In the genomic region with DNA sequence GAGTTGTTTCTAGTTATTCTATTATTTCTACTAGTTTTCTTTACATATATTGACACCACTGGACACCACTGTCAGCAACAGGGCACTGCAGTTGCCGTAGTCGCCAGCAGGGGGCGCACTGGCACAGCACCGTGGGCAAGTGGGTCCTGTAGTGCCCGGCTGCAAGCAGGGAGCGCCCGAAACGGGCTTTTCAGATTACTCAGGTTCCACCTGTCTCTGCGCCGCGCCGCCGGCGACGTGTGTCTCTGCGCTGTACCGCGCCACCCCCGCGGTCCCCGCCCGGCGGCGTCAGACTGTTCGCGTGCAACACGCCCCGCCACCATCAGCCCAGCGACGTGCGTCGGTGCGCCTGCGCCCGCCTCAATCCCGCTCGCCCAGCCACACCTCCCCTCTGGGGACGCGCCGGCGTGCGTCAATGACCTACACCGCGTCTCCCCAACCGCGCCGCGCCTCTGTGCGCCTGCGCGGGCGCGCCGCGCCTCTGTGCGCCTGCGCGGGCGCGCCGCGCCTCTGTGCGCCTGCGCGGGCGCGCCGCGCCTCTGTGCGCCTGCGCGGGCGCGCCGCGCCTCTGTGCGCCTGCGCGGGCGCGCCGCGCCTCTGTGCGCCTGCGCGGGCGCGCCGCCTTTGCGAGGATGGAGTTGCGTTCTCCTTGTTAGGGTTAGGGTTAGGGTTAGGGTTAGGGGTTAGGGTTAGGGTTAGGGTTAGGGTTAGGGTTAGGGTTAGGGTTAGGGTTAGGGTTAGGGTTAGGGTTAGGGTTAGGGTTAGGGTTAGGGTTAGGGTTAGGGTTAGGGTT, we compare ENCODE assay signal across 8 cellular contexts. TPM values are rescaled to one million over a fixed set of nuclear protein-coding genes. Genes with fewer than 3 reads are reported as not detected.
DNase-seq lines count a peak whose midpoint lies in the region; ATAC-seq and TF ChIP-seq lines count a peak whose summit lies in the region.
"Not testable (repeated sequence)": the region's sequence is repeated elsewhere in the genome, so short reads cannot be mapped to it uniquely, and the experiment has no call there.

No MANE protein-coding gene starts in this region.

- not testable (repeated sequence) for H3K27ac ChIP-seq in Peyer's patch
- peak overlapping the region in 1 of 12 donors; percentile 34 for H3K27ac ChIP-seq in heart left ventricle

- not testable (repeated sequence) for H3K9me3 ChIP-seq in Peyer's patch, heart left ventricle

- H3K4me3 ChIP-seq in AG09309 (ENCODE audit: control insufficient read depth, low read depth, low read length); Peyer's patch: not testable (repeated sequence)
- H3K4me3 ChIP-seq in heart left ventricle, result peak overlapping the region in 1 of 12 donors; percentile 18

- not testable (repeated sequence) for H3K4me1 ChIP-seq in Peyer's patch, heart left ventricle

- H3K27me3 ChIP-seq in Peyer's patch, heart left ventricle: not testable (repeated sequence)

- POLR2A ChIA-PET in naive thymus-derived CD8-positive, alpha-beta T cell (lab: Charles Lee), result not testable (repeated sequence)

- not testable (repeated sequence) for H3K27me3 Mint-ChIP-seq in chondrocyte (ENCODE audit: low read depth); naive thymus-derived CD8-positive, alpha-beta T cell

- ATAC-seq in GM21423 (IDR thresholded peaks at IDR 0.05; ENCODE audit: unreplicated experiment) (peak; percentile 67), heart left ventricle (peak in 3 of 4 donors; percentile 59 to 91 (median 80))
- peak in 1 of 2 donors; percentile 49 for ATAC-seq in naive thymus-derived CD8-positive, alpha-beta T cell

- not testable (repeated sequence) for H3K27ac Mint-ChIP-seq in chondrocyte (ENCODE audit: unreplicated experiment); naive thymus-derived CD8-positive, alpha-beta T cell

- not testable (repeated sequence) for H3K4me1 Mint-ChIP-seq in chondrocyte (ENCODE audit: low read depth); naive thymus-derived CD8-positive, alpha-beta T cell

- intact Hi-C loops in heart left ventricle (cut with DNase I), result not testable (repeated sequence)

- WGBS in heart left ventricle, 4 donors, result 62 to 84% (median 72%) methylated on average over 83 to 91 of the region's 91 CpGs

- not testable (repeated sequence) for DNase-seq in AG09309 (ENCODE audit: low read depth); chondrocyte (ENCODE audit: low spot score); heart left ventricle
- peak in 1 of 3 donors; percentile 57 for DNase-seq in Peyer's patch
- DNase-seq in activated T-cell treated with anti-CD3 and anti-CD28 coated beads, Interleukin-2, amount 50 U/mL, for 48 hours, result peak; percentile 66 to 69
- peak in 7 of 10 donors; percentile 9 to 42 (median 30) for DNase-seq in naive thymus-derived CD8-positive, alpha-beta T cell
- DNase-seq in stimulated activated CD4-positive, alpha-beta T cell treated with anti-CD3 and anti-CD28 coated beads, Interleukin-2, amount 100 ng/mL, for 48 hours, result peak; percentile 25 to 48

- H3K36me3 ChIP-seq in Peyer's patch, heart left ventricle: not testable (repeated sequence)

- H3K4me3 Mint-ChIP-seq in chondrocyte (ENCODE audit: unreplicated experiment), result not testable (repeated sequence)
- peak overlapping the region in 1 of 10 donors; percentile 28 for H3K4me3 Mint-ChIP-seq in naive thymus-derived CD8-positive, alpha-beta T cell

- not testable (repeated sequence) for H3K36me3 Mint-ChIP-seq in chondrocyte (ENCODE audit: low read depth); naive thymus-derived CD8-positive, alpha-beta T cell

- TF ChIP-seq CTCF in AG09309 (IDR thresholded peaks at IDR 0.05; ENCODE audit: control insufficient read depth, insufficient read depth, low read depth, low read length, missing control alignments) (peak; percentile 55), Peyer's patch (IDR thresholded peaks at IDR 0.05) (peak in 5 of 6 experiments; percentile 2 to 38 (median 35)), chondrocyte (IDR thresholded peaks at IDR 0.05) (peak; percentile 80), heart left ventricle (IDR thresholded peaks at IDR 0.05) (peak in 11 of 12 donors; percentile 10 to 59 (median 40))

- TF ChIP-seq POLR2A in Peyer's patch (IDR thresholded peaks at IDR 0.05); heart left ventricle (IDR thresholded peaks at IDR 0.05): not testable (repeated sequence)

- H3K9me3 Mint-ChIP-seq in chondrocyte (ENCODE audit: low read depth); naive thymus-derived CD8-positive, alpha-beta T cell: not testable (repeated sequence)

RNA-seq across cellular contexts. Expression of a gene that starts 15.1 kb away (rescaled TPM):
- total RNA-seq in Peyer's patch (1 to 10 TPM; 2.5 to 6.6 (median 3.6) TPM), chondrocyte (10.9 to 17.7 TPM (median 17.0 TPM) in 3 replicates), heart left ventricle (1 to 10 TPM; 1.3 to 4.2 (median 2.2) TPM)
- polyA plus RNA-seq in heart left ventricle, result 1 to 10 TPM in 1 of 2 donors, under 1 TPM in 1; 0.69 to 3.0 TPM
- under 1 TPM; 0.25 to 0.34 TPM for total RNA-seq in naive thymus-derived CD8-positive, alpha-beta T cell
- polyA plus RNA-seq in naive thymus-derived CD8-positive, alpha-beta T cell, result under 1 TPM in 2 of 3 donors, not detected in 1; 0.13 to 0.16 TPM
